Comparison of ENCODE assay signal across 1 cellular context in genomic region chr2:25878361-25879132, GRCh38.
TF ChIP-seq lines count a peak whose summit lies in the region.

Gene ASXL2 (minus strand): TSS chr2:25878487. CDS start chr2:25878222, 265 bp downstream.

TF ChIP-seq in HepG2, 621 proteins besides CTCF, POLR2A, EP300 and RAD21 (continued from another document and continues in another):
- TF ChIP-seq ZNF414 (CRISPR knock-in tag; IDR thresholded peaks at IDR 0.05): 0 out of 2 replicates have a peak, but pooled peaks have one; percentile 21
- TF ChIP-seq LBX2 (CRISPR knock-in tag; IDR thresholded peaks at IDR 0.05; ENCODE audit: borderline replicate concordance): no peak
- TF ChIP-seq FOXP4 (CRISPR knock-in tag; IDR thresholded peaks at IDR 0.05): peak; percentile 57; the same call in 1 of the 2 replicates
- peak; percentile 92; the same call in 1 of the 2 replicates for TF ChIP-seq SATB2 (CRISPR knock-in tag; IDR thresholded peaks at IDR 0.05)
- no peak for TF ChIP-seq E2F5 (CRISPR knock-in tag; conservative IDR thresholded peaks at IDR 0.05)
- TF ChIP-seq STAT6 (CRISPR knock-in tag; IDR thresholded peaks at IDR 0.05; ENCODE audit: borderline replicate concordance): peak; percentile 82; the same call in 1 of the 2 replicates
- TF ChIP-seq ZFP1 (CRISPR knock-in tag; IDR thresholded peaks at IDR 0.05): peak; percentile 41; the same call in 1 of the 2 replicates
- TF ChIP-seq ZUFSP (CRISPR knock-in tag; IDR thresholded peaks at IDR 0.05; ENCODE audit: borderline replicate concordance): no peak
- TF ChIP-seq ARID5B (CRISPR knock-in tag; IDR thresholded peaks at IDR 0.05): peak; percentile 73
- TF ChIP-seq ZNF292 (CRISPR knock-in tag; IDR thresholded peaks at IDR 0.05; ENCODE audit: borderline replicate concordance, low read depth): peak; percentile 39; the same call in 1 of the 2 replicates
- no peak for TF ChIP-seq JUND (CRISPR knock-in tag; IDR thresholded peaks at IDR 0.05)
- no peak for TF ChIP-seq ZNF432 (CRISPR knock-in tag; IDR thresholded peaks at IDR 0.05; ENCODE audit: borderline replicate concordance)
- peak; percentile 91; the same call in 1 of the 2 replicates for TF ChIP-seq ZNF264 (CRISPR knock-in tag; IDR thresholded peaks at IDR 0.05)
- TF ChIP-seq AKNA (CRISPR knock-in tag; IDR thresholded peaks at IDR 0.05; ENCODE audit: borderline replicate concordance): no peak
- no peak for TF ChIP-seq ZNF281 (CRISPR knock-in tag; IDR thresholded peaks at IDR 0.05; ENCODE audit: borderline replicate concordance)
- TF ChIP-seq HNRNPL (IDR thresholded peaks at IDR 0.05; ENCODE audit: low read depth, low read length): no peak
- peak; percentile 92 for TF ChIP-seq ERF (CRISPR knock-in tag; IDR thresholded peaks at IDR 0.05)
- no peak for TF ChIP-seq EED (CRISPR knock-in tag; IDR thresholded peaks at IDR 0.05)
- TF ChIP-seq TFAP4 (IDR thresholded peaks at IDR 0.05; ENCODE audit: borderline replicate concordance, low read depth): no peak; the same call in 1 of the 2 replicates
- TF ChIP-seq NFATC3 (CRISPR knock-in tag; IDR thresholded peaks at IDR 0.05): no peak; the same call in 1 of the 2 replicates
- TF ChIP-seq CSRNP1 (CRISPR knock-in tag; IDR thresholded peaks at IDR 0.05): no peak; the same call in 1 of the 2 replicates
- TF ChIP-seq BRCA1 (CRISPR knock-in tag; IDR thresholded peaks at IDR 0.05): 0 out of 2 replicates have a peak, but pooled peaks have one; percentile 70
- peak; percentile 74 for TF ChIP-seq SP4 (CRISPR knock-in tag; IDR thresholded peaks at IDR 0.05)
- no peak for TF ChIP-seq ZNF816 (CRISPR knock-in tag; IDR thresholded peaks at IDR 0.05; ENCODE audit: borderline replicate concordance)
- TF ChIP-seq KLF13 (CRISPR knock-in tag; IDR thresholded peaks at IDR 0.05): no peak
- TF ChIP-seq RBAK (CRISPR knock-in tag; IDR thresholded peaks at IDR 0.05): no peak
- peak; percentile 78 for TF ChIP-seq KDM2A (CRISPR knock-in tag; IDR thresholded peaks at IDR 0.05; ENCODE audit: borderline replicate concordance, low read depth)
- TF ChIP-seq ZFX (CRISPR knock-in tag; IDR thresholded peaks at IDR 0.05; ENCODE audit: low read depth): 0 out of 2 replicates have a peak, but pooled peaks have one; percentile 43
- no peak for TF ChIP-seq PHB2 (IDR thresholded peaks at IDR 0.05; ENCODE audit: partially characterized antibody)
